36 cellular contexts compared by ENCODE assay signal in genomic region chr5:23996525-23996924, GRCh38.
"Had no signal": no experiment of that assay in that cellular context is flagged by ENCODE, and none has a peak within 500 bp of the region (broad histone marks: within the 10 kb centered on the region; RNA-seq: fewer than 3 reads in every experiment).

No MANE protein-coding gene starts in this region.

- H3K4me1 Mint-ChIP-seq: activated naive CD8-positive, alpha-beta T cell treated with anti-CD3 and anti-CD28 coated beads for 36 hours; brain; immature natural killer cell; stimulated activated effector memory CD8-positive, alpha-beta T cell treated with anti-CD3 and anti-CD28 coated beads, Interleukin-12 subunit alpha, Interleukin-12 subunit beta, amount 100 ng/mL, for 72 hours; stimulated activated naive CD8-positive, alpha-beta T cell treated with anti-CD3 and anti-CD28 coated beads, Interleukin-15, amount 100 ng/mL, for 72 hours; T-helper 17 cell had no signal

- H3K27me3 Mint-ChIP-seq: activated naive CD8-positive, alpha-beta T cell treated with anti-CD3 and anti-CD28 coated beads for 36 hours; stimulated activated naive CD8-positive, alpha-beta T cell treated with anti-CD3 and anti-CD28 coated beads, Interleukin-15, amount 100 ng/mL, for 72 hours; T-helper 17 cell; type B pancreatic cell had no signal

- H3K9me3 Mint-ChIP-seq: nephron progenitor cell, type B pancreatic cell had no signal

- H3K4me3 Mint-ChIP-seq: activated naive CD4-positive, alpha-beta T cell treated with anti-CD3 and anti-CD28 coated beads for 36 hours; activated naive CD8-positive, alpha-beta T cell treated with anti-CD3 and anti-CD28 coated beads for 36 hours; brain; immature natural killer cell; nephron progenitor cell; stimulated activated effector memory CD8-positive, alpha-beta T cell treated with anti-CD3 and anti-CD28 coated beads, Interleukin-12 subunit alpha, Interleukin-12 subunit beta, amount 100 ng/mL, for 72 hours; stimulated activated naive CD8-positive, alpha-beta T cell treated with anti-CD3 and anti-CD28 coated beads, Interleukin-15, amount 100 ng/mL, for 72 hours; T-helper 17 cell; type B pancreatic cell had no signal

- ATAC-seq: esophagus mucosa; left lung; stimulated activated effector memory CD8-positive, alpha-beta T cell treated with anti-CD3 and anti-CD28 coated beads, Interleukin-12 subunit alpha, Interleukin-12 subunit beta, amount 100 ng/mL, for 72 hours; stimulated activated naive CD8-positive, alpha-beta T cell treated with anti-CD3 and anti-CD28 coated beads, Interleukin-15, amount 100 ng/mL, for 72 hours; T-helper 17 cell had no signal

- H3K27ac Mint-ChIP-seq: activated naive CD4-positive, alpha-beta T cell treated with anti-CD3 and anti-CD28 coated beads for 36 hours; activated naive CD8-positive, alpha-beta T cell treated with anti-CD3 and anti-CD28 coated beads for 36 hours; brain; immature natural killer cell; stimulated activated effector memory CD8-positive, alpha-beta T cell treated with anti-CD3 and anti-CD28 coated beads, Interleukin-12 subunit alpha, Interleukin-12 subunit beta, amount 100 ng/mL, for 72 hours; stimulated activated naive CD8-positive, alpha-beta T cell treated with anti-CD3 and anti-CD28 coated beads, Interleukin-15, amount 100 ng/mL, for 72 hours; T-helper 17 cell; type B pancreatic cell had no signal

- H3K27me3 ChIP-seq: adrenal gland, ascending aorta, cardiac muscle cell, colonic mucosa, left lung, neutrophil, ovary, sigmoid colon, uterus had no signal

- H3K4me1 ChIP-seq: adrenal gland, ascending aorta, colonic mucosa, left lung, prostate gland, sigmoid colon, uterus had no signal

- H3K27ac ChIP-seq: adrenal gland, ascending aorta, cardiac muscle cell, colonic mucosa, left lung, neutrophil, ovary, prostate gland, sigmoid colon, uterus had no signal

- DNase-seq: activated CD4-positive, alpha-beta T cell treated with anti-CD3 and anti-CD28 coated beads for 4 hours; activated CD4-positive, alpha-beta T cell treated with anti-CD3 and anti-CD28 coated beads, Interleukin-2, amount 50 U/mL, for 48 hours; activated CD8-positive, alpha-beta memory T cell treated with anti-CD3 and anti-CD28 coated beads for 24 hours; activated effector memory CD4-positive, alpha-beta T cell treated with Interleukin-2 at 50 U/mL for 16 hours; activated naive CD4-positive, alpha-beta T cell treated with anti-CD3 and anti-CD28 coated beads for 36 hours; activated naive CD8-positive, alpha-beta T cell treated with anti-CD3 and anti-CD28 coated beads for 36 hours; adrenal gland; cerebellar nuclear complex; colonic mucosa; effector CD8-positive, alpha-beta T cell; foreskin fibroblast; head of caudate nucleus; hypothalamus; immature natural killer cell; kidney glomerular epithelial cell; left lung; nephron progenitor cell; ovary; retina; sigmoid colon; small intestine; stimulated activated CD4-positive, alpha-beta T cell treated with anti-CD3 and anti-CD28 coated beads, Interleukin-4, amount 100 ng/mL, for 24 hours; stimulated activated naive CD8-positive, alpha-beta T cell treated with anti-CD3 and anti-CD28 coated beads, Interleukin-15, amount 100 ng/mL, for 72 hours; substantia nigra; T-helper 17 cell; T1000; uterus had no signal

- FAIRE-seq: small intestine had no signal

- H3K36me3 ChIP-seq: adrenal gland, ascending aorta, cardiac muscle cell, colonic mucosa, left lung, neutrophil, ovary, prostate gland, sigmoid colon, uterus had no signal

- H3K36me3 Mint-ChIP-seq: activated naive CD8-positive, alpha-beta T cell treated with anti-CD3 and anti-CD28 coated beads for 36 hours; brain; immature natural killer cell; stimulated activated effector memory CD8-positive, alpha-beta T cell treated with anti-CD3 and anti-CD28 coated beads, Interleukin-12 subunit alpha, Interleukin-12 subunit beta, amount 100 ng/mL, for 72 hours; type B pancreatic cell had no signal

- H3K9me3 ChIP-seq: adrenal gland, ascending aorta, colonic mucosa, left lung, neutrophil, ovary, prostate gland, uterus had no signal

- H3K4me3 ChIP-seq: adrenal gland, ascending aorta, cardiac muscle cell, colonic mucosa, left lung, lung, ovary, prostate gland, sigmoid colon, uterus had no signal
